In genomic region chr3:194300392-194300758, GRCh38 we compare ENCODE assay signal across 8 cellular contexts. TPM values are rescaled to one million over a fixed set of nuclear protein-coding genes. Genes with fewer than 3 reads are reported as not detected.
A peak's percentile ranks its signal among the peaks of the same experiment; 100 is the strongest.
DNase-seq lines count a peak whose midpoint lies in the region; ATAC-seq, FAIRE-seq and TF ChIP-seq lines count a peak whose summit lies in the region.

No MANE protein-coding gene starts in this region.

- no peaks in the 10 kb centered on the region for H3K79me2 ChIP-seq in mammary epithelial cell (ENCODE audit: insufficient read depth, low read length)

- H3K36me3 Mint-ChIP-seq in activated T-helper 2 cell treated with anti-CD3 and anti-CD28 coated beads, Interferon-gamma antibody, Interleukin-2, Interleukin-4, amounts not matched to agents 10 μg/mL and 5 μg/mL and 100 μg/mL, durations not matched to agents 14 hours and 24 hours and 36 hours (ENCODE audit: low read depth): peaks cover 8% of the 10 kb centered on the region

- H3K27ac ChIP-seq in HL-60 (replicated peaks) (peak overlapping the region; percentile 52; the same call in 1 of the 2 replicates), mammary epithelial cell (ENCODE audit: insufficient read depth, low read depth, low read length) (no peak overlapping the region), kidney (ENCODE audit: low read depth in 2 of 2, low read length in 2 of 2) (peak overlapping the region; percentile 75 to 82), stomach smooth muscle (ENCODE audit: low read length) (peak overlapping the region; percentile 64), SJCRH30 (no peak overlapping the region)

- no peaks in the 10 kb centered on the region for H4K20me1 ChIP-seq in mammary epithelial cell (ENCODE audit: insufficient read depth, low read length)

- peak overlapping the region; percentile 77 for H2AFZ ChIP-seq in mammary epithelial cell (ENCODE audit: low read depth, low read length)

- H3K4me1 Mint-ChIP-seq in activated T-helper 2 cell treated with anti-CD3 and anti-CD28 coated beads, Interferon-gamma antibody, Interleukin-2, Interleukin-4, amounts not matched to agents 10 μg/mL and 5 μg/mL and 100 μg/mL, durations not matched to agents 14 hours and 24 hours and 36 hours (ENCODE audit: low read depth): peaks cover 24% of the 10 kb centered on the region

- no peak for DNase-seq in HL-60 (ENCODE audit: low read depth in 1 of 2, low spot score in 1 of 2)
- no peak for DNase-seq in mammary epithelial cell
- peak; percentile 92 for DNase-seq in kidney
- no peak for DNase-seq in SJCRH30
- no peak for DNase-seq in activated T-helper 2 cell treated with anti-CD3 and anti-CD28 coated beads, Interferon-gamma antibody, Interleukin-2, Interleukin-4, amounts not matched to agents 10 μg/mL and 5 μg/mL and 100 μg/mL, durations not matched to agents 14 hours and 24 hours and 36 hours (ENCODE audit: low spot score)

- peak; percentile 49 for FAIRE-seq in kidney (lab: Jason Lieb, UNC)

- CTCF ChIA-PET in mammary epithelial cell (lab: Charles Lee; ENCODE audit: low non-redundant PET): no interaction called here

- no TSS peak for BruUV-seq in mammary epithelial cell (replicated peaks; lab: Mats Ljungman, UMichigan)

- intact Hi-C loops in mammary epithelial cell (cut with micrococcal nuclease): no loop called here
- intact Hi-C loops in kidney (cut with DNase I): no loop called here
- intact Hi-C loops in activated T-helper 2 cell treated with anti-CD3 and anti-CD28 coated beads, Interferon-gamma antibody, Interleukin-2, Interleukin-4, amounts not matched to agents 10 μg/mL and 5 μg/mL and 100 μg/mL, durations not matched to agents 14 hours and 24 hours and 36 hours (cut with micrococcal nuclease): loop anchor here (10.0 kb wide), 1 partner anchor 96 kb away; no protein-coding TSS in a partner anchor

- H3K9ac ChIP-seq in mammary epithelial cell (ENCODE audit: insufficient read depth, low read length) (no peak overlapping the region), kidney (ENCODE audit: low read length in 2 of 2) (no peak overlapping the region), stomach smooth muscle (ENCODE audit: low read length in 2 of 2) (peak overlapping the region; percentile 41 to 51)

- WGBS in mammary epithelial cell (ENCODE audit: low coverage, missing lambda C conversion rate): 31% methylated on average over 7 of the region's 12 CpGs

- in situ Hi-C loops in mammary epithelial cell (cut with MboI; ENCODE audit: low sequenced_read_pairs in 2 of 2): loop anchor here in 1 of 2 donors (25.0 kb wide), 1 partner anchor 638 kb away; no protein-coding TSS in a partner anchor

- H3K4me3 ChIP-seq in HL-60 (replicated peaks; ENCODE audit: insufficient read depth, low read length): no peak overlapping the region
- H3K4me3 ChIP-seq in mammary epithelial cell (replicated peaks in 1 of 3; ENCODE audit: insufficient read depth in 1 of 3, low read depth in 2 of 3, low read length in 3 of 3): no peak overlapping the region
- no peak overlapping the region for H3K4me3 ChIP-seq in kidney (ENCODE audit: low read length in 2 of 2)
- no peak overlapping the region for H3K4me3 ChIP-seq in stomach smooth muscle (ENCODE audit: low read length in 2 of 2)
- no peak overlapping the region for H3K4me3 ChIP-seq in SJCRH30

- dilution Hi-C loops in mammary epithelial cell (cut with HindIII; ENCODE audit: low sequenced_read_pairs): no loop called here

- H3K36me3 ChIP-seq in mammary epithelial cell (ENCODE audit: insufficient read depth, low read length) (no peaks in the 10 kb centered on the region), kidney (ENCODE audit: control insufficient read depth in 1 of 2, insufficient read depth in 2 of 2, low read length in 2 of 2) (no peaks in the 10 kb centered on the region), stomach smooth muscle (ENCODE audit: control insufficient read depth in 2 of 2, insufficient read depth in 2 of 2, low read length in 2 of 2) (no peaks in the 10 kb centered on the region), SJCRH30 (no peaks in the 10 kb centered on the region)

- H3K27ac Mint-ChIP-seq in activated T-helper 2 cell treated with anti-CD3 and anti-CD28 coated beads, Interferon-gamma antibody, Interleukin-2, Interleukin-4, amounts not matched to agents 10 μg/mL and 5 μg/mL and 100 μg/mL, durations not matched to agents 14 hours and 24 hours and 36 hours: no peak overlapping the region

- no peak overlapping the region for H3K4me3 Mint-ChIP-seq in activated T-helper 2 cell treated with anti-CD3 and anti-CD28 coated beads, Interferon-gamma antibody, Interleukin-2, Interleukin-4, amounts not matched to agents 10 μg/mL and 5 μg/mL and 100 μg/mL, durations not matched to agents 14 hours and 24 hours and 36 hours (ENCODE audit: low read depth)

- no peak overlapping the region for H3K4me2 ChIP-seq in mammary epithelial cell (ENCODE audit: insufficient read depth, low read depth, low read length)

- no peak for TF ChIP-seq CTCF in HL-60 (IDR thresholded peaks at IDR 0.05; ENCODE audit: insufficient read depth, low read length)
- TF ChIP-seq CTCF in mammary epithelial cell (conservative IDR thresholded peaks at IDR 0.05 in 1 of 2, IDR thresholded peaks at IDR 0.05 in 1 of 2; ENCODE audit: extremely low read depth in 1 of 2, insufficient read depth in 1 of 2, low read depth in 1 of 2, low read length in 2 of 2): peak in 1 of 2 donors; percentile 28
- no peak for TF ChIP-seq CTCF in kidney (IDR thresholded peaks at IDR 0.05; ENCODE audit: borderline replicate concordance, extremely low read depth, insufficient read depth)

- H3K9me3 ChIP-seq in mammary epithelial cell (replicated peaks; ENCODE audit: insufficient read depth, low read length): no peaks in the 10 kb centered on the region
- H3K9me3 ChIP-seq in kidney (ENCODE audit: control insufficient read depth in 1 of 2, low read length in 2 of 2): no peaks in the 10 kb centered on the region
- no peaks in the 10 kb centered on the region for H3K9me3 ChIP-seq in stomach smooth muscle (ENCODE audit: control insufficient read depth in 2 of 2, low read length in 2 of 2)
- no peaks in the 10 kb centered on the region for H3K9me3 ChIP-seq in SJCRH30 (replicated peaks)

- H3K9me3 Mint-ChIP-seq in activated T-helper 2 cell treated with anti-CD3 and anti-CD28 coated beads, Interferon-gamma antibody, Interleukin-2, Interleukin-4, amounts not matched to agents 10 μg/mL and 5 μg/mL and 100 μg/mL, durations not matched to agents 14 hours and 24 hours and 36 hours: peaks cover 5% of the 10 kb centered on the region

- peaks cover 20% of the 10 kb centered on the region for H3K4me1 ChIP-seq in mammary epithelial cell (ENCODE audit: insufficient read depth, low read length)
- H3K4me1 ChIP-seq in kidney (ENCODE audit: control insufficient read depth in 1 of 2, insufficient read depth in 1 of 2, low read depth in 1 of 2, low read length in 2 of 2): peaks cover 12 to 19% of the 10 kb centered on the region in 2 donors
- H3K4me1 ChIP-seq in stomach smooth muscle (ENCODE audit: control insufficient read depth, insufficient read depth, low read length): peaks cover 11% of the 10 kb centered on the region
- H3K4me1 ChIP-seq in SJCRH30: no peaks in the 10 kb centered on the region

- ATAC-seq in GM21619 (IDR thresholded peaks at IDR 0.05; ENCODE audit: unreplicated experiment) (no peak), GM21515 (IDR thresholded peaks at IDR 0.05; ENCODE audit: unreplicated experiment) (no peak)

- H3K27me3 Mint-ChIP-seq in activated T-helper 2 cell treated with anti-CD3 and anti-CD28 coated beads, Interferon-gamma antibody, Interleukin-2, Interleukin-4, amounts not matched to agents 10 μg/mL and 5 μg/mL and 100 μg/mL, durations not matched to agents 14 hours and 24 hours and 36 hours (ENCODE audit: low read depth): peaks cover 9% of the 10 kb centered on the region

- H3K27me3 ChIP-seq in HL-60 (ENCODE audit: insufficient read depth, poor library complexity, severe bottlenecking) (no peaks in the 10 kb centered on the region), mammary epithelial cell (ENCODE audit: insufficient read depth, low read length) (no peaks in the 10 kb centered on the region), stomach smooth muscle (ENCODE audit: control insufficient read depth in 1 of 2, insufficient read depth in 2 of 2, low read length in 2 of 2) (peaks cover 0 to 2% of the 10 kb centered on the region in 2 donors), SJCRH30 (no peaks in the 10 kb centered on the region)

RNA-seq across cellular contexts. Expression of gene CPN2, which starts 50.8 kb away (rescaled TPM):
- total RNA-seq in mammary epithelial cell: not detected
- not detected for polyA plus RNA-seq in mammary epithelial cell
- polyA minus RNA-seq in mammary epithelial cell: not detected
- 0.72 TPM for total RNA-seq in kidney
- 15.8 TPM for polyA plus RNA-seq in kidney (ENCODE audit: insufficient read depth, low read depth, low replicate concordance)
- total RNA-seq in SJCRH30 (2014; rRNA removed; shearing (Covaris generic)): not detected in 2 replicates
- not detected in 2 replicates for total RNA-seq in activated T-helper 2 cell treated with anti-CD3 and anti-CD28 coated beads, Interferon-gamma antibody, Interleukin-2, Interleukin-4, amounts not matched to agents 10 μg/mL and 5 μg/mL and 100 μg/mL, durations not matched to agents 14 hours and 24 hours and 36 hours

Comparison
In these comparisons a context has a peak if more than half of its experiments do, and no peak if none do; other contexts are left out.
1. H3K27ac ChIP-seq: peak in HL-60 (single experiment), kidney (2 of 2) and stomach smooth muscle (single experiment); none in mammary epithelial cell (single experiment) and SJCRH30 (single experiment).
2. H3K9ac ChIP-seq: peak in stomach smooth muscle (2 of 2); none in mammary epithelial cell (single experiment) and kidney (0 of 2).